ENCODE assay signal across 21 cellular contexts in genomic region chr5:163661358-163661757, GRCh38.
"Had no signal": no experiment of that assay in that cellular context is flagged by ENCODE, and none has a peak within 500 bp of the region (broad histone marks: within the 10 kb centered on the region; RNA-seq: fewer than 3 reads in every experiment).

No MANE protein-coding gene starts in this region.

- H3K9me3 ChIP-seq: prostate gland, right lobe of liver, spleen, stomach, thoracic aorta had no signal

- H3K9ac ChIP-seq: parathyroid adenoma had no signal

- H3K36me3 ChIP-seq: prostate gland, right lobe of liver, spleen, stomach, thoracic aorta had no signal

- DNase-seq: effector CD4-positive, alpha-beta T cell; endodermal cell; erythroblast; foreskin melanocyte; head of caudate nucleus; hippocampal formation; mammary epithelial cell; occipital lobe; right lobe of liver; spleen; stimulated activated CD4-positive, alpha-beta T cell treated with anti-CD3 and anti-CD28 coated beads, Interleukin-15, amount 100 ng/mL, for 24 hours; stimulated activated CD4-positive, alpha-beta T cell treated with anti-CD3 and anti-CD28 coated beads, Interleukin-1b, Interleukin-23, amount 100 ng/mL, for 48 hours; stimulated activated naive CD4-positive, alpha-beta T cell; stomach; substantia nigra; trophoblast cell had no signal

- H3K4me3 ChIP-seq: prostate gland, right lobe of liver, spleen, stomach, thoracic aorta had no signal

- H3K27ac ChIP-seq: parathyroid adenoma, prostate gland, right lobe of liver, spleen, stomach, thoracic aorta had no signal

- FAIRE-seq: colon, endothelial cell of umbilical vein had no signal

- H2AFZ ChIP-seq: parathyroid adenoma had no signal

- ATAC-seq: right lobe of liver had no signal

- H3K4me1 ChIP-seq: parathyroid adenoma, prostate gland, right lobe of liver, spleen, stomach had no signal

- H3K27me3 ChIP-seq: right lobe of liver, spleen, stomach had no signal

- H3K79me2 ChIP-seq: parathyroid adenoma had no signal
